12 cellular contexts compared by ENCODE assay signal in the genomic region with DNA sequence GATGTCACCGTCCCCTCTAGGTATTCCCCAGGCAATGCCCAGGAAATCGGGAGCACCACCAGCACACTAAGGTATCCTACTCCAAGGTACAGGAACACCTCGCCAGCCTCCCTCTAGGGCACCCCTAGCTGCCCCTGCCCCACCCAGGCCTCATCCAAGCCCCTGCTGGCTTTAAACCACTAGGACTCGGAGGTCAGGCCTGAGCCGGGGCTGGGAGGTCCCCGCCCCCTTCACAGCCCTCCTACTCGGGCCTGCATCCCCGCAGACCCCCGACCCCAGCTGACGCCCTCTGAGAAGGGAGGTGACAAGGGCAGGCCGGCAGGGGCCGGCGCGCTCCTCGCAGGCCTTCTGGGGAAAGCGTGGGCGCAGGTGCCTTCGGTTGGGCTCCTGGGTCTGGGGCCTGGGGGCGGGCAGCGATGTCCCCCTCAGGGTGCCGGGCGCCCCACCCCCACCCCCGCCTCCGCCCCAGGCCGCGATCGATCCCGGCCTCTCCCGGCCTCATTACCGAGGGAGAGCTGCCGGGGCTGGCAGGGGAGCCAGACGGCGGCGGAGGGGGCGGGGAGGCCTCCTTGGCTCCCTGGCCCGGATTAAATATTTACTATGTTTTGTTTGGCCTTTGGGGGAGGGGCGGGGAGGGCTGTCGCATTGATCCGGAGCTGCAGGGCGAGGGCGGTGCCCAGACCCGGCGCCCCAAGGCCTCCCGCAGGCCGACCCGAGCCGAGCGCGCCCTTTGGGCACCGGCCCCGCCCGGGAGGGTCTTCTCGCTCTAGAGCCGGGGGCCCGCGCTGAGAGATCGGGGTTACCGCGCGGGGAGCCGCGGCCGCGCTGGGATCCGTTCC. TPM values are rescaled to one million over a fixed set of nuclear protein-coding genes. Genes with fewer than 3 reads are reported as not detected.
DNase-seq lines count a peak whose midpoint lies in the region; ATAC-seq and TF ChIP-seq lines count a peak whose summit lies in the region.
"Had no signal": no experiment of that assay in that cellular context is flagged by ENCODE, and none has a peak within 500 bp of the region (broad histone marks: within the 10 kb centered on the region; RNA-seq: fewer than 3 reads in every experiment).

No MANE protein-coding gene starts in this region.

- H3K27me3 ChIP-seq in cardiac muscle cell (no peaks in the 10 kb centered on the region), duodenal mucosa (ENCODE audit: control insufficient read depth in 1 of 2, insufficient read depth in 2 of 2, low read length in 2 of 2) (no peaks in the 10 kb centered on the region), vagina (no peaks in the 10 kb centered on the region)

- H3K36me3 ChIP-seq in cardiac muscle cell (no peaks in the 10 kb centered on the region), duodenal mucosa (ENCODE audit: control insufficient read depth in 1 of 2, insufficient read depth in 2 of 2, low read length in 2 of 2) (no peaks in the 10 kb centered on the region), mesodermal cell (ENCODE audit: control insufficient read depth, insufficient read depth, low read length) (no peaks in the 10 kb centered on the region), vagina (no peaks in the 10 kb centered on the region)

- TF ChIP-seq POLR2A in vagina (IDR thresholded peaks at IDR 0.05), result no peak

- TF ChIP-seq CTCF in cardiac muscle cell (IDR thresholded peaks at IDR 0.05; ENCODE audit: low read depth, low read length) (no peak), vagina (IDR thresholded peaks at IDR 0.05) (no peak), natural killer cell (IDR thresholded peaks at IDR 0.05) (no peak)

- peaks cover 0 to 5% of the 10 kb centered on the region in 2 donors for H3K4me1 Mint-ChIP-seq in natural killer cell

- no peaks in the 10 kb centered on the region for H3K9me3 Mint-ChIP-seq in natural killer cell

- H3K4me3 Mint-ChIP-seq in natural killer cell, result no peak overlapping the region

- H3K27ac ChIP-seq in cardiac muscle cell (peak overlapping the region; percentile 75), duodenal mucosa (ENCODE audit: low read depth, low read length) (peak overlapping the region; percentile 75), mesodermal cell (ENCODE audit: low read depth, low read length, severe bottlenecking) (no peak overlapping the region), vagina (peak overlapping the region; percentile 80)

- no peaks in the 10 kb centered on the region for H3K9me3 ChIP-seq in cardiac muscle cell (ENCODE audit: low read depth)
- no peaks in the 10 kb centered on the region for H3K9me3 ChIP-seq in duodenal mucosa (ENCODE audit: control insufficient read depth in 1 of 2, low read length in 2 of 2)
- no peaks in the 10 kb centered on the region for H3K9me3 ChIP-seq in mesodermal cell (ENCODE audit: control insufficient read depth, low read length)
- no peaks in the 10 kb centered on the region for H3K9me3 ChIP-seq in vagina

- ATAC-seq in left ventricle myocardium superior (no peak), natural killer cell (no peak), HG03025 (IDR thresholded peaks at IDR 0.05; ENCODE audit: low FRiP score, unreplicated experiment) (no peak), HG02571 (IDR thresholded peaks at IDR 0.05; ENCODE audit: unreplicated experiment) (no peak)

- H3K4me1 ChIP-seq in cardiac muscle cell (ENCODE audit: low read depth) (peaks cover 60% of the 10 kb centered on the region), duodenal mucosa (ENCODE audit: control insufficient read depth in 1 of 2, insufficient read depth in 2 of 2, low read length in 2 of 2) (peaks cover 31 to 35% of the 10 kb centered on the region in 2 donors), mesodermal cell (ENCODE audit: control insufficient read depth, insufficient read depth, low read length, poor library complexity, severe bottlenecking) (peaks cover 23% of the 10 kb centered on the region), vagina (peaks cover 57% of the 10 kb centered on the region)

- H3K4me3 ChIP-seq in cardiac muscle cell (no peak overlapping the region), duodenal mucosa (ENCODE audit: low read depth in 1 of 2, low read length in 2 of 2) (peak overlapping the region; percentile 35 to 48), mesodermal cell (ENCODE audit: extremely low read depth, insufficient read depth, low read length, poor library complexity, severe bottlenecking) (peak overlapping the region; percentile 24), vagina (peak overlapping the region; percentile 41 to 55)

- peak in 1 of 2 donors; percentile 42 for DNase-seq in cardiac muscle cell (ENCODE audit: low read depth in 1 of 2, low spot score in 1 of 2)
- no peak for DNase-seq in left ventricle myocardium superior
- no peak for DNase-seq in vagina (ENCODE audit: extremely low spot score in 2 of 2)
- DNase-seq in natural killer cell, result no peak
- DNase-seq: activated effector memory CD4-positive, alpha-beta T cell treated with Interleukin-2 at 50 U/mL for 16 hours; COR-L47; HCEC 1CT had no signal

- peaks cover 5% of the 10 kb centered on the region for H3K36me3 Mint-ChIP-seq in natural killer cell

- 9% methylated on average over 37 to 47 of the region's 65 CpGs for WGBS in mesodermal cell (ENCODE audit: insufficient coverage in 2 of 2), 2 experiments

- H3K27ac Mint-ChIP-seq in natural killer cell, result no peak overlapping the region

- H3K27me3 Mint-ChIP-seq in natural killer cell (ENCODE audit: low read depth in 2 of 2), result peaks cover 31 to 33% of the 10 kb centered on the region in 2 donors

- intact Hi-C loops in left ventricle myocardium superior (cut with micrococcal nuclease), result no loop called here
- intact Hi-C loops in vagina (cut with DNase I), result no loop called here
- intact Hi-C loops in natural killer cell (cut with micrococcal nuclease), result no loop called here

- no peak overlapping the region for H3K9ac ChIP-seq in duodenal mucosa (ENCODE audit: low read depth in 1 of 2, low read length in 2 of 2)

RNA-seq across cellular contexts. Expression of a gene that starts 27.3 kb away (rescaled TPM):
- 34.3 and 45.4 TPM in 2 replicates for total RNA-seq in cardiac muscle cell
- polyA plus RNA-seq in cardiac muscle cell, result 32.2 and 46.2 TPM in 2 replicates
- 1.9 TPM for total RNA-seq in left ventricle myocardium superior
- 0.52 TPM for polyA plus RNA-seq in mesodermal cell (2013, experiment 1 of 2)
- 0.56 TPM for polyA plus RNA-seq in mesodermal cell (2013, experiment 2 of 2)
- 3.7 TPM for total RNA-seq in vagina
- under 1 TPM in 2 of 3 donors, not detected in 1; 0.15 to 0.23 TPM for total RNA-seq in natural killer cell
- total RNA-seq: mononuclear cell had no signal

RNA-seq across cellular contexts. Expression of a gene that starts 32.1 kb away (rescaled TPM):
- 43.2 and 88.6 TPM in 2 replicates for total RNA-seq in cardiac muscle cell
- polyA plus RNA-seq in cardiac muscle cell, result 59.5 and 94.5 TPM in 2 replicates
- 28.9 TPM for total RNA-seq in left ventricle myocardium superior
- polyA plus RNA-seq in mesodermal cell (2013, experiment 1 of 2), result 23.9 TPM
- polyA plus RNA-seq in mesodermal cell (2013, experiment 2 of 2), result 26.9 TPM
- 43.0 TPM for total RNA-seq in vagina
- total RNA-seq in natural killer cell, result 10 to 100 TPM; 60.2 to 65.2 (median 63.2) TPM

RNA-seq across cellular contexts. Expression of a gene that starts 44.0 kb away (rescaled TPM):
- total RNA-seq in cardiac muscle cell (36.8 and 48.4 TPM in 2 replicates), left ventricle myocardium superior (14.4 TPM), vagina (24.3 TPM), natural killer cell (10 to 100 TPM; 27.9 to 33.8 (median 28.5) TPM)
- polyA plus RNA-seq in cardiac muscle cell, result 40.6 and 50.1 TPM in 2 replicates
- 25.9 TPM for polyA plus RNA-seq in mesodermal cell (2013, experiment 1 of 2)
- 25.3 TPM for polyA plus RNA-seq in mesodermal cell (2013, experiment 2 of 2)

RNA-seq across cellular contexts. Expression of a gene that starts 57.1 kb away (rescaled TPM):
- total RNA-seq in cardiac muscle cell (2.6 and 3.7 TPM in 2 replicates), left ventricle myocardium superior (19.0 TPM), vagina (33.1 TPM), natural killer cell (10 to 100 TPM; 19.2 to 26.4 (median 20.7) TPM)
- polyA plus RNA-seq in cardiac muscle cell, result 0.88 and 2.7 TPM in 2 replicates
- polyA plus RNA-seq in mesodermal cell (2013, experiment 1 of 2), result 1.3 TPM
- 2.1 TPM for polyA plus RNA-seq in mesodermal cell (2013, experiment 2 of 2)
